ENCODE assay signal across 11 cellular contexts in genomic region chr9:92664394-92665152, GRCh38. TPM values are rescaled to one million over a fixed set of nuclear protein-coding genes. Genes with fewer than 3 reads are reported as not detected.
DNase-seq lines count a peak whose midpoint lies in the region; ATAC-seq, FAIRE-seq and TF ChIP-seq lines count a peak whose summit lies in the region.
"Had no signal": no experiment of that assay in that cellular context is flagged by ENCODE, and none has a peak within 500 bp of the region (broad histone marks: within the 10 kb centered on the region; RNA-seq: fewer than 3 reads in every experiment).

No MANE protein-coding gene starts in this region.

- CTCF ChIA-PET in OCI-LY7 (lab: Charles Lee; ENCODE audit: unreplicated experiment), result no interaction called here

- H3K4me1 ChIP-seq in right atrium auricular region (peaks cover 0 to 51% of the 10 kb centered on the region in 2 donors), OCI-LY7 (ENCODE audit: insufficient read depth, low read length, poor library complexity, severe bottlenecking) (peaks cover 18% of the 10 kb centered on the region)

- no peak overlapping the region for H2AFZ ChIP-seq in OCI-LY7 (ENCODE audit: low read length)

- peak overlapping the region; percentile 46 to 93 for H3K27ac ChIP-seq in right atrium auricular region
- H3K27ac ChIP-seq in OCI-LY7 (ENCODE audit: low read depth, low read length, poor library complexity, severe bottlenecking), result no peak overlapping the region
- peak overlapping the region; percentile 79 for H3K27ac ChIP-seq in temporal lobe (ENCODE audit: low read depth, low read length)
- H3K27ac ChIP-seq: psoas muscle, thoracic aorta had no signal

- H3K36me3 ChIP-seq in right atrium auricular region (no peaks in the 10 kb centered on the region), OCI-LY7 (ENCODE audit: insufficient read depth, low read length) (peaks cover 35% of the 10 kb centered on the region; the same call in 1 of the 2 replicates)

- H3K9me3 ChIP-seq in right atrium auricular region, result no peaks in the 10 kb centered on the region
- H3K9me3 ChIP-seq in OCI-LY7 (ENCODE audit: low read length), result no peaks in the 10 kb centered on the region
- H3K9me3 ChIP-seq: psoas muscle, thoracic aorta had no signal

- peaks cover 32% of the 10 kb centered on the region; the same call in 1 of the 2 replicates for H3K79me2 ChIP-seq in OCI-LY7 (ENCODE audit: insufficient read depth, low read depth, low read length)

- no peaks in the 10 kb centered on the region for H3K9me2 ChIP-seq in OCI-LY7 (ENCODE audit: insufficient read depth, low read length)

- intact Hi-C loops in Right ventricle myocardium inferior (cut with DNase I), result no loop called here
- intact Hi-C loops in OCI-LY7 (cut with micrococcal nuclease; ENCODE audit: unreplicated experiment), result no loop called here

- H3K4me2 ChIP-seq in OCI-LY7 (ENCODE audit: low read length), result peak overlapping the region; percentile 13

- POLR2A ChIA-PET in OCI-LY7 (lab: Charles Lee), result no interaction called here

- TF ChIP-seq CTCF in right atrium auricular region (IDR thresholded peaks at IDR 0.05), result no peak
- no peak for TF ChIP-seq CTCF in OCI-LY7 (conservative IDR thresholded peaks at IDR 0.05; ENCODE audit: low read length)

- DNase-seq in right atrium auricular region (ENCODE audit: low spot score), result no peak
- DNase-seq in Right ventricle myocardium inferior (ENCODE audit: missing footprints), result no peak
- peak; percentile 12 for DNase-seq in OCI-LY7 (ENCODE audit: low spot score)
- no peak for DNase-seq in NCI-H2227 (lab: John Stamatoyannopoulos, UW; ENCODE audit: unreplicated experiment)
- no peak for DNase-seq in cortex of kidney (lab: John Stamatoyannopoulos, UW)
- DNase-seq in frontal cortex (ENCODE audit: low spot score in 2 of 2), result no peak
- DNase-seq: RPMI8226 had no signal

- no peak for FAIRE-seq in frontal cortex (lab: Jason Lieb, UNC)

- ATAC-seq in Right ventricle myocardium inferior (no peak), esophagus mucosa (peak; percentile 2)
- ATAC-seq: psoas muscle had no signal

- BruUV-seq in OCI-LY7 (replicated peaks; lab: Mats Ljungman, UMichigan), result no TSS peak

- H4K20me1 ChIP-seq in OCI-LY7 (ENCODE audit: insufficient read depth, low read length), result peaks cover 6% of the 10 kb centered on the region; the same call in 1 of the 2 replicates

- no peak overlapping the region for H3K4me3 ChIP-seq in right atrium auricular region
- no peak overlapping the region for H3K4me3 ChIP-seq in OCI-LY7 (ENCODE audit: low read depth, low read length, poor library complexity, severe bottlenecking)
- H3K4me3 ChIP-seq: psoas muscle, thoracic aorta had no signal

- no peaks in the 10 kb centered on the region for H3K27me3 ChIP-seq in right atrium auricular region

RNA-seq across cellular contexts. Expression of gene IPPK, which starts 5.4 kb away (rescaled TPM):
- total RNA-seq in right atrium auricular region (10 to 100 TPM in 1 of 2 donors, 1 to 10 TPM in 1; 8.9 to 13.1 TPM), Right ventricle myocardium inferior (5.9 TPM), OCI-LY7 (2022) (10.3 and 12.0 TPM in 2 replicates), esophagus mucosa (37.6 TPM), temporal lobe (9.3 TPM), frontal cortex (13.5 TPM)
- total RNA-seq in OCI-LY7 (2014; rRNA removed; shearing (Covaris generic)), result 12.6 and 12.7 TPM in 2 replicates
